9 cellular contexts compared by ENCODE assay signal in genomic region chr9:133134419-133135190, GRCh38. TPM values are rescaled to one million over a fixed set of nuclear protein-coding genes. Genes with fewer than 3 reads are reported as not detected.
DNase-seq lines count a peak whose midpoint lies in the region; ATAC-seq and TF ChIP-seq lines count a peak whose summit lies in the region.
"Had no signal": no experiment of that assay in that cellular context is flagged by ENCODE, and none has a peak within 500 bp of the region (broad histone marks: within the 10 kb centered on the region; RNA-seq: fewer than 3 reads in every experiment).

No MANE protein-coding gene starts in this region.

- POLR2A ChIA-PET in activated naive CD8-positive, alpha-beta T cell treated with anti-CD3 and anti-CD28 coated beads, Interleukin-2, amount 10 ng/mL, durations not matched to agents 7 days and 5 days (lab: Charles Lee), result interaction anchor here (0.5 to 4.6 kb wide), 10 partner anchors 8 to 213 kb away, joined by 3 to 53 read pairs (median 4); partner anchors contain the start of genes GTF3C5, MED22 and RPL7A

- H3K27me3 ChIP-seq in left lung, result no peaks in the 10 kb centered on the region
- no peaks in the 10 kb centered on the region for H3K27me3 ChIP-seq in HAP-1 (ENCODE audit: low read depth)
- H3K27me3 ChIP-seq: testis had no signal

- peak overlapping the region; percentile 86 to 87 for H3K27ac ChIP-seq in left lung

- H3K36me3 ChIP-seq in left lung (no peaks in the 10 kb centered on the region), HAP-1 (replicated peaks) (no peaks in the 10 kb centered on the region)

- H3K9me3 ChIP-seq in left lung (no peaks in the 10 kb centered on the region), HAP-1 (no peaks in the 10 kb centered on the region)
- H3K9me3 ChIP-seq: testis had no signal

- in situ Hi-C loops in HAP-1 (cut with MboI; ENCODE audit: low sequenced_read_pairs), result no loop called here

- no peak for TF ChIP-seq CTCF in left lung (IDR thresholded peaks at IDR 0.05)

- H3K4me1 ChIP-seq in left lung (peaks cover 44 to 77% of the 10 kb centered on the region in 2 donors), HAP-1 (no peaks in the 10 kb centered on the region)

- no peaks in the 10 kb centered on the region for H3K27me3 Mint-ChIP-seq in activated naive CD8-positive, alpha-beta T cell treated with anti-CD3 and anti-CD28 coated beads, Interleukin-2, amount 10 ng/mL, durations not matched to agents 7 days and 5 days
- no peaks in the 10 kb centered on the region for H3K27me3 Mint-ChIP-seq in stimulated activated naive CD8-positive, alpha-beta T cell treated with anti-CD3 and anti-CD28 coated beads, Interleukin-15, amount 100 ng/mL, for 72 hours

- H3K4me3 ChIP-seq in left lung, result no peak overlapping the region
- H3K4me3 ChIP-seq in HAP-1, result no peak overlapping the region
- H3K4me3 ChIP-seq: testis had no signal

- peaks cover 6% of the 10 kb centered on the region for H3K36me3 Mint-ChIP-seq in activated naive CD8-positive, alpha-beta T cell treated with anti-CD3 and anti-CD28 coated beads, Interleukin-2, amount 10 ng/mL, durations not matched to agents 7 days and 5 days

- H3K4me3 Mint-ChIP-seq in activated naive CD8-positive, alpha-beta T cell treated with anti-CD3 and anti-CD28 coated beads, Interleukin-2, amount 10 ng/mL, durations not matched to agents 7 days and 5 days, result peak overlapping the region; percentile 70
- H3K4me3 Mint-ChIP-seq in stimulated activated naive CD8-positive, alpha-beta T cell treated with anti-CD3 and anti-CD28 coated beads, Interleukin-15, amount 100 ng/mL, for 72 hours, result peak overlapping the region; percentile 79 to 87

- H3K9me3 Mint-ChIP-seq in activated naive CD8-positive, alpha-beta T cell treated with anti-CD3 and anti-CD28 coated beads, Interleukin-2, amount 10 ng/mL, durations not matched to agents 7 days and 5 days, result no peaks in the 10 kb centered on the region
- no peaks in the 10 kb centered on the region for H3K9me3 Mint-ChIP-seq in stimulated activated naive CD8-positive, alpha-beta T cell treated with anti-CD3 and anti-CD28 coated beads, Interleukin-15, amount 100 ng/mL, for 72 hours

- H3K4me1 Mint-ChIP-seq in activated naive CD8-positive, alpha-beta T cell treated with anti-CD3 and anti-CD28 coated beads, Interleukin-2, amount 10 ng/mL, durations not matched to agents 7 days and 5 days, result peaks cover 56% of the 10 kb centered on the region
- H3K4me1 Mint-ChIP-seq in stimulated activated naive CD8-positive, alpha-beta T cell treated with anti-CD3 and anti-CD28 coated beads, Interleukin-15, amount 100 ng/mL, for 72 hours, result peaks cover 95% of the 10 kb centered on the region

- peak overlapping the region; percentile 99 for H3K27ac Mint-ChIP-seq in activated naive CD8-positive, alpha-beta T cell treated with anti-CD3 and anti-CD28 coated beads, Interleukin-2, amount 10 ng/mL, durations not matched to agents 7 days and 5 days
- H3K27ac Mint-ChIP-seq in stimulated activated naive CD8-positive, alpha-beta T cell treated with anti-CD3 and anti-CD28 coated beads, Interleukin-15, amount 100 ng/mL, for 72 hours, result peak overlapping the region; percentile 100

- peak; percentile 4 to 12 for ATAC-seq in activated CD4-positive, CD25-positive, alpha-beta regulatory T cell treated with anti-CD3 and anti-CD28 coated beads, Interleukin-2, amount 50 U/mL, for 24 hours
- ATAC-seq in activated naive CD8-positive, alpha-beta T cell treated with anti-CD3 and anti-CD28 coated beads, Interleukin-2, amount 10 ng/mL, durations not matched to agents 7 days and 5 days (ENCODE audit: low read depth), result no peak
- ATAC-seq in left lung (no peak), GM21390 (IDR thresholded peaks at IDR 0.05; ENCODE audit: unreplicated experiment) (no peak)
- peak; percentile 14 for ATAC-seq in stimulated activated naive CD8-positive, alpha-beta T cell treated with anti-CD3 and anti-CD28 coated beads, Interleukin-15, amount 100 ng/mL, for 72 hours

- intact Hi-C loops in left lung (cut with DNase I), result no loop called here

- no peak for DNase-seq in activated CD4-positive, CD25-positive, alpha-beta regulatory T cell treated with anti-CD3 and anti-CD28 coated beads, Interleukin-2, amount 50 U/mL, for 72 hours
- no peak for DNase-seq in activated naive CD8-positive, alpha-beta T cell treated with anti-CD3 and anti-CD28 coated beads, Interleukin-2, amount 10 ng/mL, durations not matched to agents 7 days and 5 days
- no peak for DNase-seq in left lung
- DNase-seq in stimulated activated naive CD8-positive, alpha-beta T cell treated with anti-CD3 and anti-CD28 coated beads, Interleukin-15, amount 100 ng/mL, for 72 hours, result no peak
- DNase-seq in activated effector memory CD4-positive, alpha-beta T cell treated with Interleukin-2 at 50 U/mL for 16 hours, result no peak
- DNase-seq in HAP-1 (ENCODE audit: low spot score in 2 of 2), result no peak

RNA-seq across cellular contexts. Expression of gene RALGDS, which starts 13.6 kb away (rescaled TPM):
- total RNA-seq in activated naive CD8-positive, alpha-beta T cell treated with anti-CD3 and anti-CD28 coated beads, Interleukin-2, amount 10 ng/mL, durations not matched to agents 7 days and 5 days, result 100 to 1,000 TPM; 130 to 134 TPM
- 10 to 100 TPM; 56.4 to 58.9 TPM for total RNA-seq in left lung

RNA-seq across cellular contexts. Expression of gene GBGT1, which starts 29.1 kb away (rescaled TPM):
- 1 to 10 TPM; 4.0 to 4.5 TPM for total RNA-seq in activated naive CD8-positive, alpha-beta T cell treated with anti-CD3 and anti-CD28 coated beads, Interleukin-2, amount 10 ng/mL, durations not matched to agents 7 days and 5 days
- total RNA-seq in left lung, result 10 to 100 TPM; 22.2 to 45.1 TPM

Comparison
In these comparisons a context has a peak if more than half of its experiments do, and no peak if none do; other contexts are left out.
1. ATAC-seq: peak in activated CD4-positive, CD25-positive, alpha-beta regulatory T cell treated with anti-CD3 and anti-CD28 coated beads, Interleukin-2, amount 50 U/mL, for 24 hours (2 of 2) and stimulated activated naive CD8-positive, alpha-beta T cell treated with anti-CD3 and anti-CD28 coated beads, Interleukin-15, amount 100 ng/mL, for 72 hours (single experiment); none in activated naive CD8-positive, alpha-beta T cell treated with anti-CD3 and anti-CD28 coated beads, Interleukin-2, amount 10 ng/mL, durations not matched to agents 7 days and 5 days (single experiment), left lung (single experiment) and GM21390 (single experiment).
2. RNA of gene GBGT1, which starts 29.1 kb away (total RNA-seq): 22.2 to 45.1 TPM in left lung; 4.0 to 4.5 TPM in activated naive CD8-positive, alpha-beta T cell treated with anti-CD3 and anti-CD28 coated beads, Interleukin-2, amount 10 ng/mL, durations not matched to agents 7 days and 5 days; every median in the first group is over 4 times any median in the second.